Comparison of ENCODE assay signal across 2 cellular contexts in genomic region chr2:46720592-46721185, GRCh38.
TF ChIP-seq lines count a peak whose summit lies in the region.

No MANE protein-coding gene starts in this region.

TF ChIP-seq in IMR-90, 13 proteins besides CTCF, POLR2A, EP300 and RAD21:
- TF ChIP-seq MXI1 (IDR thresholded peaks at IDR 0.05; ENCODE audit: borderline replicate concordance, low read depth, low read length) (no peak), NFE2L2 (IDR thresholded peaks at IDR 0.05; ENCODE audit: low read depth, low read length) (no peak), CEBPB (IDR thresholded peaks at IDR 0.05; ENCODE audit: low read depth, low read length) (no peak), BHLHE40 (IDR thresholded peaks at IDR 0.05; ENCODE audit: low read depth, low read length) (no peak), RFX5 (IDR thresholded peaks at IDR 0.05; ENCODE audit: low read depth, low read length) (no peak), CHD1 (IDR thresholded peaks at IDR 0.05; ENCODE audit: low read depth, low read length) (no peak), ELK1 (IDR thresholded peaks at IDR 0.05; ENCODE audit: borderline replicate concordance, low read depth, low read length) (no peak), MAZ (IDR thresholded peaks at IDR 0.05; ENCODE audit: borderline replicate concordance, low read depth, low read length) (no peak), RCOR1 (IDR thresholded peaks at IDR 0.05; ENCODE audit: insufficient replicate concordance, low read length) (no peak), USF2 (IDR thresholded peaks at IDR 0.05; ENCODE audit: low read depth, low read length) (no peak), FOS (IDR thresholded peaks at IDR 0.05; ENCODE audit: low read depth, low read length) (no peak), SMC3 (IDR thresholded peaks at IDR 0.05; ENCODE audit: low read depth, low read length) (no peak), MAFK (IDR thresholded peaks at IDR 0.05; ENCODE audit: low read depth, low read length) (no peak)

TF ChIP-seq in HepG2, 621 proteins besides CTCF, POLR2A, EP300 and RAD21:
- no peak for TF ChIP-seq PRDM15 (CRISPR knock-in tag; IDR thresholded peaks at IDR 0.05)
- TF ChIP-seq NONO (IDR thresholded peaks at IDR 0.05): no peak
- no peak for TF ChIP-seq NONO (CRISPR knock-in tag; conservative IDR thresholded peaks at IDR 0.05)
- no peak for TF ChIP-seq NKX3-1 (CRISPR knock-in tag; IDR thresholded peaks at IDR 0.05)
- no peak for TF ChIP-seq PCBP2 (optimal IDR thresholded peaks at IDR 0.05; ENCODE audit: low read depth, low read length, poor library complexity, severe bottlenecking)
- TF ChIP-seq PCBP1 (IDR thresholded peaks at IDR 0.05; ENCODE audit: borderline replicate concordance, low read depth, low read length): no peak
- no peak for TF ChIP-seq KDM2A (CRISPR knock-in tag; IDR thresholded peaks at IDR 0.05; ENCODE audit: borderline replicate concordance, low read depth)
- no peak for TF ChIP-seq ZNF367 (CRISPR knock-in tag; IDR thresholded peaks at IDR 0.05; ENCODE audit: borderline replicate concordance)
- TF ChIP-seq ZNF296 (CRISPR knock-in tag; conservative IDR thresholded peaks at IDR 0.05): no peak
- TF ChIP-seq HMGXB4 (CRISPR knock-in tag; IDR thresholded peaks at IDR 0.05; ENCODE audit: borderline replicate concordance in 1 of 2, low read depth in 1 of 2): no peak
